16 cellular contexts compared by ENCODE assay signal in genomic region chr12:19121449-19122018, GRCh38.
"Had no signal": no experiment of that assay in that cellular context is flagged by ENCODE, and none has a peak within 500 bp of the region (broad histone marks: within the 10 kb centered on the region; RNA-seq: fewer than 3 reads in every experiment).

No MANE protein-coding gene starts in this region.

- H3K4me3 ChIP-seq: body of pancreas, gastroesophageal sphincter, left ventricle myocardium inferior, thyroid gland had no signal

- H3K9ac ChIP-seq: parathyroid adenoma had no signal

- H3K9me3 ChIP-seq: body of pancreas, neutrophil, thyroid gland had no signal

- H3K9me3 Mint-ChIP-seq: stimulated activated effector memory CD8-positive, alpha-beta T cell treated with anti-CD3 and anti-CD28 coated beads, Interleukin-12 subunit alpha, Interleukin-12 subunit beta, amount 100 ng/mL, for 72 hours; T-helper 2 cell treated with Interferon-gamma antibody and Interleukin-4, amounts not matched to agents 5 μg/mL and 100 μg/mL, for 36 hours had no signal

- H3K79me2 ChIP-seq: parathyroid adenoma had no signal

- H3K27me3 Mint-ChIP-seq: activated B cell treated with CpG ODN at 0.5 μM for 24 hours had no signal

- H3K27ac ChIP-seq: body of pancreas, gastroesophageal sphincter, left ventricle myocardium inferior, neutrophil, parathyroid adenoma, thyroid gland had no signal

- H3K36me3 Mint-ChIP-seq: activated naive CD8-positive, alpha-beta T cell; stimulated activated effector memory CD8-positive, alpha-beta T cell treated with anti-CD3 and anti-CD28 coated beads, Interleukin-12 subunit alpha, Interleukin-12 subunit beta, amount 100 ng/mL, for 72 hours had no signal

- H3K36me3 ChIP-seq: gastroesophageal sphincter, left ventricle myocardium inferior, neutrophil, thyroid gland had no signal

- H3K4me1 ChIP-seq: left ventricle myocardium inferior, parathyroid adenoma, thyroid gland had no signal

- DNase-seq: activated B cell treated with CpG ODN at 0.5 μM for 24 hours; activated CD4-positive, alpha-beta T cell treated with anti-CD3 and anti-CD28 coated beads for 48 hours; activated CD8-positive, alpha-beta memory T cell treated with anti-CD3 and anti-CD28 coated beads, Interleukin-2, amount 50 U/mL, for 48 hours; activated gamma-delta T cell treated with Interleukin-2 at 50 U/mL for 16 hours; body of pancreas; cerebellar nuclear complex; effector CD8-positive, alpha-beta T cell; left ventricle myocardium inferior; naive thymus-derived CD8-positive, alpha-beta T cell; thyroid gland had no signal

- H3K27ac Mint-ChIP-seq: activated B cell treated with CpG ODN at 0.5 μM for 24 hours; activated naive CD8-positive, alpha-beta T cell; naive thymus-derived CD8-positive, alpha-beta T cell; stimulated activated effector memory CD8-positive, alpha-beta T cell treated with anti-CD3 and anti-CD28 coated beads, Interleukin-12 subunit alpha, Interleukin-12 subunit beta, amount 100 ng/mL, for 72 hours; T-helper 2 cell treated with Interferon-gamma antibody and Interleukin-4, amounts not matched to agents 5 μg/mL and 100 μg/mL, for 36 hours had no signal

- H3K4me1 Mint-ChIP-seq: activated B cell treated with CpG ODN at 0.5 μM for 24 hours; naive thymus-derived CD8-positive, alpha-beta T cell; stimulated activated effector memory CD8-positive, alpha-beta T cell treated with anti-CD3 and anti-CD28 coated beads, Interleukin-12 subunit alpha, Interleukin-12 subunit beta, amount 100 ng/mL, for 72 hours had no signal

- H3K4me3 Mint-ChIP-seq: activated B cell treated with CpG ODN at 0.5 μM for 24 hours; activated naive CD8-positive, alpha-beta T cell; naive thymus-derived CD8-positive, alpha-beta T cell; stimulated activated effector memory CD8-positive, alpha-beta T cell treated with anti-CD3 and anti-CD28 coated beads, Interleukin-12 subunit alpha, Interleukin-12 subunit beta, amount 100 ng/mL, for 72 hours; T-helper 2 cell treated with Interferon-gamma antibody and Interleukin-4, amounts not matched to agents 5 μg/mL and 100 μg/mL, for 36 hours had no signal

- H2AFZ ChIP-seq: parathyroid adenoma had no signal

- H3K27me3 ChIP-seq: body of pancreas, gastroesophageal sphincter, neutrophil, thyroid gland had no signal
